1 cellular context compared by ENCODE assay signal in the genomic region with DNA sequence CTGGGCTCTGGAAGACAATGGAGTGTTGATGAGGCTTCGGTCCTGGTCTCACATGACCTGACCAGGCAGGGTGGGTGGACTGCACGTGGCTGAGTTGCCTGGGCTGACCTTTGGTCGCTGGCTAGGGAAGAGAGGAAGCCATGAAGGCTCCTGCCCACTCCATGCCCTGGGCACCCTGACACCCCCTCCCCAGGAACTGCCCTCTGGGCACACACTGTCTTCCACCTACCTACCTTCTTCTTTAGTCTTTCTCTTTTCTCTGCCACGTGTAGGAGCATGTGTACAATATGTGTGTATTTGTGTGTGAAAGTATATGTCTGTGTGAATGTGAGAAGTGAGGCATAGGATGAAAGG.
TF ChIP-seq lines count a peak whose summit lies in the region.

No MANE protein-coding gene starts in this region.

TF ChIP-seq in HepG2, 621 proteins besides CTCF, POLR2A, EP300 and RAD21 (continued from another document):
- TF ChIP-seq NR2F6 (IDR thresholded peaks at IDR 0.05) (no peak), NR2F6 (CRISPR knock-in tag; IDR thresholded peaks at IDR 0.05) (peak; percentile 58; the same call in 1 of the 2 replicates), TEAD2 (CRISPR knock-in tag; IDR thresholded peaks at IDR 0.05) (0 out of 2 replicates have a peak, but pooled peaks have one; percentile 69), ZNF570 (CRISPR knock-in tag; IDR thresholded peaks at IDR 0.05; ENCODE audit: borderline replicate concordance) (no peak), TGIF2 (CRISPR knock-in tag; IDR thresholded peaks at IDR 0.05) (no peak), NR2F2 (IDR thresholded peaks at IDR 0.05; ENCODE audit: borderline replicate concordance, low read depth) (no peak), HDAC6 (IDR thresholded peaks at IDR 0.05; ENCODE audit: low read depth, low read length) (no peak), ZNF331 (CRISPR knock-in tag; IDR thresholded peaks at IDR 0.05) (peak; percentile 78), MATR3 (CRISPR knock-in tag; IDR thresholded peaks at IDR 0.05) (no peak), MAZ (IDR thresholded peaks at IDR 0.05; ENCODE audit: borderline replicate concordance, low read depth, low read length) (no peak), MAZ (CRISPR knock-in tag; IDR thresholded peaks at IDR 0.05; ENCODE audit: low read depth) (no peak), TAF1 (CRISPR knock-in tag; IDR thresholded peaks at IDR 0.05) (no peak)
- TF ChIP-seq, protein P1, sequence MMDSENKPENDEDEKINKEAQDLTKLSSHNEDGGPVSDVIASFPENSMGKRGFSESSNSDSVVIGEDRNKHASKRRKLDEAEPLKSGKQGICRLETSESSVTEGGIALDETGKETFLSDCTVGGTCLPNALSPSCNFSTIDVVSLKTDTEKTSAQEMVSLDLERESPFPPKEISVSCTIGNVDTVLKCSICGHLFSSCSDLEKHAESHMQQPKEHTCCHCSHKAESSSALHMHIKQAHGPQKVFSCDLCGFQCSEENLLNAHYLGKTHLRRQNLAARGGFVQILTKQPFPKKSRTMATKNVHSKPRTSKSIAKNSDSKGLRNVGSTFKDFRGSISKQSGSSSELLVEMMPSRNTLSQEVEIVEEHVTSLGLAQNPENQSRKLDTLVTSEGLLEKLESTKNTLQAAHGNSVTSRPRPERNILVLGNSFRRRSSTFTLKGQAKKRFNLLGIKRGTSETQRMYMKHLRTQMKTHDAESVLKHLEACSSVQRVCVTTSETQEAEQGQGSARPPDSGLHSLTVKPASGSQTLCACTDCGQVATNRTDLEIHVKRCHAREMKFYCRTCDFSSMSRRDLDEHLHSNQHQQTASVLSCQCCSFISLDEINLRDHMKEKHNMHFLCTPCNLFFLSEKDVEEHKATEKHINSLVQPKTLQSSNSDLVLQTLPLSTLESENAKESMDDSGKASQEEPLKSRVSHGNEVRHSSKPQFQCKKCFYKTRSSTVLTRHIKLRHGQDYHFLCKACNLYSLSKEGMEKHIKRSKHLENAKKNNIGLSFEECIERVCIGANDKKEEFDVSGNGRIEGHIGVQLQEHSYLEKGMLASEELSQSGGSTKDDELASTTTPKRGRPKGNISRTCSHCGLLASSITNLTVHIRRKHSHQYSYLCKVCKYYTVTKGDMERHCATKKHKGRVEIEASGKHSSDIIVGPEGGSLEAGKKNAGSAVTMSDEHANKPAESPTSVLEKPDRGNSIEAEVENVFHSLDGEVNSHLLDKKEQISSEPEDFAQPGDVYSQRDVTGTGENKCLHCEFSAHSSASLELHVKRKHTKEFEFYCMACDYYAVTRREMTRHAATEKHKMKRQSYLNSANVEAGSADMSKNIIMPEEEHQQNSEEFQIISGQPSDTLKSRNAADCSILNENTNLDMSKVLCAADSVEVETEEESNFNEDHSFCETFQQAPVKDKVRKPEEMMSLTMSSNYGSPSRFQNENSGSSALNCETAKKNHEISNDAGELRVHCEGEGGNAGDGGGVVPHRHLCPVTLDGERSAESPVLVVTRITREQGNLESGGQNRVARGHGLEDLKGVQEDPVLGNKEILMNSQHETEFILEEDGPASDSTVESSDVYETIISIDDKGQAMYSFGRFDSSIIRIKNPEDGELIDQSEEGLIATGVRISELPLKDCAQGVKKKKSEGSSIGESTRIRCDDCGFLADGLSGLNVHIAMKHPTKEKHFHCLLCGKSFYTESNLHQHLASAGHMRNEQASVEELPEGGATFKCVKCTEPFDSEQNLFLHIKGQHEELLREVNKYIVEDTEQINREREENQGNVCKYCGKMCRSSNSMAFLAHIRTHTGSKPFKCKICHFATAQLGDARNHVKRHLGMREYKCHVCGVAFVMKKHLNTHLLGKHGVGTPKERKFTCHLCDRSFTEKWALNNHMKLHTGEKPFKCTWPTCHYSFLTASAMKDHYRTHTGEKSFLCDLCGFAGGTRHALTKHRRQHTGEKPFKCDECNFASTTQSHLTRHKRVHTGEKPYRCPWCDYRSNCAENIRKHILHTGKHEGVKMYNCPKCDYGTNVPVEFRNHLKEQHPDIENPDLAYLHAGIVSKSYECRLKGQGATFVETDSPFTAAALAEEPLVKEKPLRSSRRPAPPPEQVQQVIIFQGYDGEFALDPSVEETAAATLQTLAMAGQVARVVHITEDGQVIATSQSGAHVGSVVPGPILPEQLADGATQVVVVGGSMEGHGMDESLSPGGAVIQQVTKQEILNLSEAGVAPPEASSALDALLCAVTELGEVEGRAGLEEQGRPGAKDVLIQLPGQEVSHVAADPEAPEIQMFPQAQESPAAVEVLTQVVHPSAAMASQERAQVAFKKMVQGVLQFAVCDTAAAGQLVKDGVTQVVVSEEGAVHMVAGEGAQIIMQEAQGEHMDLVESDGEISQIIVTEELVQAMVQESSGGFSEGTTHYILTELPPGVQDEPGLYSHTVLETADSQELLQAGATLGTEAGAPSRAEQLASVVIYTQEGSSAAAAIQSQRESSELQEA (CRISPR knock-in tag; IDR thresholded peaks at IDR 0.05; ENCODE audit: not compliant biosample characterization) = no peak
- TF ChIP-seq, protein P2, sequence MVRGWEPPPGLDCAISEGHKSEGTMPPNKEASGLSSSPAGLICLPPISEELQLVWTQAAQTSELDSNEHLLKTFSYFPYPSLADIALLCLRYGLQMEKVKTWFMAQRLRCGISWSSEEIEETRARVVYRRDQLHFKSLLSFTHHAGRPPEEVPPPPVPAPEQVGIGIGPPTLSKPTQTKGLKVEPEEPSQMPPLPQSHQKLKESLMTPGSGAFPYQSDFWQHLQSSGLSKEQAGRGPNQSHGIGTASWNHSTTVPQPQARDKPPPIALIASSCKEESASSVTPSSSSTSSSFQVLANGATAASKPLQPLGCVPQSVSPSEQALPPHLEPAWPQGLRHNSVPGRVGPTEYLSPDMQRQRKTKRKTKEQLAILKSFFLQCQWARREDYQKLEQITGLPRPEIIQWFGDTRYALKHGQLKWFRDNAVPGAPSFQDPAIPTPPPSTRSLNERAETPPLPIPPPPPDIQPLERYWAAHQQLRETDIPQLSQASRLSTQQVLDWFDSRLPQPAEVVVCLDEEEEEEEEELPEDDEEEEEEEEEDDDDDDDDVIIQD (CRISPR knock-in tag; IDR thresholded peaks at IDR 0.05; ENCODE audit: low read depth) = no peak
- TF ChIP-seq, protein P3, sequence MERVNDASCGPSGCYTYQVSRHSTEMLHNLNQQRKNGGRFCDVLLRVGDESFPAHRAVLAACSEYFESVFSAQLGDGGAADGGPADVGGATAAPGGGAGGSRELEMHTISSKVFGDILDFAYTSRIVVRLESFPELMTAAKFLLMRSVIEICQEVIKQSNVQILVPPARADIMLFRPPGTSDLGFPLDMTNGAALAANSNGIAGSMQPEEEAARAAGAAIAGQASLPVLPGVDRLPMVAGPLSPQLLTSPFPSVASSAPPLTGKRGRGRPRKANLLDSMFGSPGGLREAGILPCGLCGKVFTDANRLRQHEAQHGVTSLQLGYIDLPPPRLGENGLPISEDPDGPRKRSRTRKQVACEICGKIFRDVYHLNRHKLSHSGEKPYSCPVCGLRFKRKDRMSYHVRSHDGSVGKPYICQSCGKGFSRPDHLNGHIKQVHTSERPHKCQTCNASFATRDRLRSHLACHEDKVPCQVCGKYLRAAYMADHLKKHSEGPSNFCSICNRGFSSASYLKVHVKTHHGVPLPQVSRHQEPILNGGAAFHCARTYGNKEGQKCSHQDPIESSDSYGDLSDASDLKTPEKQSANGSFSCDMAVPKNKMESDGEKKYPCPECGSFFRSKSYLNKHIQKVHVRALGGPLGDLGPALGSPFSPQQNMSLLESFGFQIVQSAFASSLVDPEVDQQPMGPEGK (CRISPR knock-in tag; IDR thresholded peaks at IDR 0.05) = peak; percentile 57
- TF ChIP-seq, protein P4, sequence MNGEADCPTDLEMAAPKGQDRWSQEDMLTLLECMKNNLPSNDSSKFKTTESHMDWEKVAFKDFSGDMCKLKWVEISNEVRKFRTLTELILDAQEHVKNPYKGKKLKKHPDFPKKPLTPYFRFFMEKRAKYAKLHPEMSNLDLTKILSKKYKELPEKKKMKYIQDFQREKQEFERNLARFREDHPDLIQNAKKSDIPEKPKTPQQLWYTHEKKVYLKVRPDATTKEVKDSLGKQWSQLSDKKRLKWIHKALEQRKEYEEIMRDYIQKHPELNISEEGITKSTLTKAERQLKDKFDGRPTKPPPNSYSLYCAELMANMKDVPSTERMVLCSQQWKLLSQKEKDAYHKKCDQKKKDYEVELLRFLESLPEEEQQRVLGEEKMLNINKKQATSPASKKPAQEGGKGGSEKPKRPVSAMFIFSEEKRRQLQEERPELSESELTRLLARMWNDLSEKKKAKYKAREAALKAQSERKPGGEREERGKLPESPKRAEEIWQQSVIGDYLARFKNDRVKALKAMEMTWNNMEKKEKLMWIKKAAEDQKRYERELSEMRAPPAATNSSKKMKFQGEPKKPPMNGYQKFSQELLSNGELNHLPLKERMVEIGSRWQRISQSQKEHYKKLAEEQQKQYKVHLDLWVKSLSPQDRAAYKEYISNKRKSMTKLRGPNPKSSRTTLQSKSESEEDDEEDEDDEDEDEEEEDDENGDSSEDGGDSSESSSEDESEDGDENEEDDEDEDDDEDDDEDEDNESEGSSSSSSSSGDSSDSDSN (CRISPR knock-in tag; IDR thresholded peaks at IDR 0.05) = 0 out of 2 replicates have a peak, but pooled peaks have one; percentile 14
